In genomic region chr4:999863-1000425, GRCh38 we compare ENCODE assay signal across 16 cellular contexts. TPM values are rescaled to one million over a fixed set of nuclear protein-coding genes. Genes with fewer than 3 reads are reported as not detected.
DNase-seq lines count a peak whose midpoint lies in the region; ATAC-seq, FAIRE-seq and TF ChIP-seq lines count a peak whose summit lies in the region.
"Had no signal": no experiment of that assay in that cellular context is flagged by ENCODE, and none has a peak within 500 bp of the region (broad histone marks: within the 10 kb centered on the region; RNA-seq: fewer than 3 reads in every experiment).

No MANE protein-coding gene starts in this region.

- H3K36me3 ChIP-seq in left ventricle myocardium inferior, result no peaks in the 10 kb centered on the region
- no peaks in the 10 kb centered on the region for H3K36me3 ChIP-seq in DOHH2 (ENCODE audit: control insufficient read depth, low read length)
- H3K36me3 ChIP-seq in GM12878 (ENCODE audit: control insufficient read depth in 2 of 2, insufficient read depth in 2 of 2, low read length in 1 of 2), result no peaks in the 10 kb centered on the region
- H3K36me3 ChIP-seq: HAP-1 had no signal

- ATAC-seq in Right ventricle myocardium inferior, result no peak
- no peak for ATAC-seq in GM12878

- CTCF ChIA-PET in GM12878 (lab: Yijun Ruan, JAX), result no interaction called here

- H3K9ac ChIP-seq in GM12878 (ENCODE audit: control insufficient read depth, insufficient read depth, low read length), result no peak overlapping the region

- in situ Hi-C loops in GM12878 (cut with MboI), result no loop called here

- WGBS in GM12878 (ENCODE audit: insufficient coverage, insufficient replicate concordance, low lambda C conversion rate, missing lambda C conversion rate), result 12% methylated on average over 15 of the region's 19 CpGs

- POLR2A ChIA-PET in GM12878 (lab: Charles Lee), result no interaction called here

- H3K27me3 ChIP-seq in left ventricle myocardium inferior (ENCODE audit: low read depth), result peaks cover 89% of the 10 kb centered on the region
- H3K27me3 ChIP-seq in DOHH2 (ENCODE audit: control insufficient read depth, low read length), result peaks cover 37% of the 10 kb centered on the region
- H3K27me3 ChIP-seq in GM12878 (replicated peaks in 1 of 2; ENCODE audit: control insufficient read depth in 2 of 2, insufficient read depth in 2 of 2, low read length in 1 of 2), result peaks cover 2 to 3% of the 10 kb centered on the region in 2 experiments

- RAD21 ChIA-PET in GM12878 (lab: Charles Lee; ENCODE audit: unreplicated experiment), result no interaction called here

- SMC1A ChIA-PET in GM12878 (lab: Charles Lee; ENCODE audit: uncharacterized antibody, unreplicated experiment), result no interaction called here

- TF ChIP-seq CTCF in left ventricle myocardium inferior (IDR thresholded peaks at IDR 0.05; ENCODE audit: borderline replicate concordance), result no peak
- no peak for TF ChIP-seq CTCF in DOHH2 (IDR thresholded peaks at IDR 0.05; ENCODE audit: low read depth, low read length, poor library complexity, severe bottlenecking)
- TF ChIP-seq CTCF in GM12878 (IDR thresholded peaks at IDR 0.05 in 2 of 3, conservative IDR thresholded peaks at IDR 0.05 in 1 of 3; ENCODE audit: control insufficient read depth in 2 of 3, extremely low read depth in 1 of 3, insufficient read depth in 1 of 3, low read depth in 3 of 3, low read length in 3 of 3), result no peak

- H3K4me3 ChIP-seq in left ventricle myocardium inferior (no peak overlapping the region), DOHH2 (ENCODE audit: low read length) (peak overlapping the region; percentile 32), GM12878 (no peak overlapping the region)
- H3K4me3 ChIP-seq: HAP-1 had no signal

- no peaks in the 10 kb centered on the region for H3F3A ChIP-seq in DOHH2 (ENCODE audit: control insufficient read depth, insufficient read depth)

- H4K20me1 ChIP-seq in DOHH2 (ENCODE audit: control insufficient read depth, insufficient read depth, low read depth, low read length) (no peaks in the 10 kb centered on the region), GM12878 (ENCODE audit: control insufficient read depth, insufficient read depth) (no peaks in the 10 kb centered on the region)

- no peak overlapping the region for H3K27ac ChIP-seq in left ventricle myocardium inferior (replicated peaks)
- no peak overlapping the region for H3K27ac ChIP-seq in DOHH2 (ENCODE audit: low read depth, low read length)
- H3K27ac ChIP-seq in GM12878 (ENCODE audit: control insufficient read depth, insufficient read depth), result no peak overlapping the region
- H3K27ac ChIP-seq: 22Rv1 had no signal

- BruUV-seq in GM12878 (replicated peaks; lab: Mats Ljungman, UMichigan), result no TSS peak

- H3K9me2 ChIP-seq in DOHH2 (replicated peaks; ENCODE audit: control insufficient read depth, low read length), result no peaks in the 10 kb centered on the region

- no peak for FAIRE-seq in GM12878 (lab: Jason Lieb, UNC)
- FAIRE-seq: G401.6, GM12892, GM19239 had no signal

- no peak for TF ChIP-seq POLR2A in GM12878 (IDR thresholded peaks at IDR 0.05; ENCODE audit: low read depth, low read length)

- H3K4me2 ChIP-seq in DOHH2 (ENCODE audit: low read length) (peak overlapping the region; percentile 55), GM12878 (ENCODE audit: control insufficient read depth, insufficient read depth) (no peak overlapping the region)

- no peak overlapping the region for H2AFZ ChIP-seq in GM12878 (ENCODE audit: control insufficient read depth, low read depth, low read length)

- DNase-seq in Right ventricle myocardium inferior (ENCODE audit: missing footprints) (peak; percentile 14), left ventricle myocardium inferior (no peak), GM12878 (ENCODE audit: low read depth, low spot score) (no peak), dedifferentiated amniotic fluid mesenchymal stem cell (ENCODE audit: extremely low spot score) (no peak), cerebellar cortex (ENCODE audit: low spot score) (no peak)
- no peak for DNase-seq in activated CD8-positive, alpha-beta memory T cell treated with anti-CD3 and anti-CD28 coated beads, Interleukin-2, amount 50 U/mL, for 48 hours
- DNase-seq: Calu3; CD4-positive, alpha-beta T cell; DMS79; GOT3 had no signal

- H3K9me3 ChIP-seq in left ventricle myocardium inferior (replicated peaks) (no peaks in the 10 kb centered on the region), DOHH2 (ENCODE audit: control insufficient read depth, insufficient read depth, low read length) (no peaks in the 10 kb centered on the region), GM12878 (replicated peaks; ENCODE audit: control insufficient read depth, insufficient read depth, low read length) (no peaks in the 10 kb centered on the region; the same call in 2 of the 3 replicates)
- H3K9me3 ChIP-seq: HAP-1 had no signal

- intact Hi-C loops in Right ventricle myocardium inferior (cut with DNase I) (no loop called here), left ventricle myocardium inferior (cut with micrococcal nuclease) (no loop called here), GM12878 (cut with micrococcal nuclease; ENCODE audit: unreplicated experiment) (no loop called here)

- H3K79me2 ChIP-seq in DOHH2 (ENCODE audit: control insufficient read depth, low read length) (no peaks in the 10 kb centered on the region), GM12878 (ENCODE audit: control insufficient read depth, insufficient read depth, low read length) (no peaks in the 10 kb centered on the region)

- H3K4me1 ChIP-seq in left ventricle myocardium inferior (peaks cover 43% of the 10 kb centered on the region), DOHH2 (ENCODE audit: control insufficient read depth, low read length) (peaks cover 35% of the 10 kb centered on the region), GM12878 (ENCODE audit: control insufficient read depth, insufficient read depth, low read length) (no peaks in the 10 kb centered on the region)
- H3K4me1 ChIP-seq: HAP-1 had no signal

- TF ChIP-seq EP300 in GM12878 (IDR thresholded peaks at IDR 0.05; ENCODE audit: borderline replicate concordance in 1 of 2, control insufficient read depth in 1 of 2, low read depth in 2 of 2, low read length in 2 of 2), result no peak

- TF ChIP-seq RAD21 in GM12878 (IDR thresholded peaks at IDR 0.05; ENCODE audit: insufficient read depth, low read depth, low read length), result no peak

RNA-seq across cellular contexts. Expression of gene SLC26A1, which starts 6.7 kb away (rescaled TPM):
- total RNA-seq in Right ventricle myocardium inferior (not detected), left ventricle myocardium inferior (not detected), GM12878 (2014; rRNA removed) (0.28 TPM in 1 of 2 replicates, not detected in the other), GM12878 (2014; rRNA removed; fragmentation: Illumina TruSeq; extraction: Trizol) (not detected in 2 replicates), GM12878 (2021) (not detected in 2 replicates)
- total RNA-seq in GM12878 (2013; cell fraction: nucleolus; rRNA removed), result 0.23 and 0.32 TPM in 2 replicates
- not detected for polyA plus RNA-seq in GM12878 (2011; ENCODE audit: low read depth)
- polyA plus RNA-seq in GM12878 (2011; rRNA removed) (0.12 TPM in 1 of 2 replicates, not detected in the other), GM12878 (2014; fragmentation: Illumina TruSeq; extraction: Trizol) (not detected in 2 replicates), GM12878 (2014; fragmentation: Nextera tagmentation; extraction: Ambion mirVana) (under 1 TPM in 1 of 2 experiments, not detected in 1; 0.05 TPM), GM12878 (2014; rRNA removed) (not detected in 2 replicates), GM12878 (2016; fragmentation: Nextera tagmentation; extraction: Ambion mirVana) (under 1 TPM; 0.83 to 0.96 TPM)
- polyA plus RNA-seq in GM12878 (2011; cell fraction: cytosol; rRNA removed), result 0.07 TPM in 1 of 2 replicates, not detected in the other
- 0.22 TPM in 1 of 2 replicates, not detected in the other for polyA plus RNA-seq in GM12878 (2011; cell fraction: nucleus; rRNA removed)
- 0.42 and 0.72 TPM in 2 replicates for polyA plus RNA-seq in GM12878 (2012)
- polyA minus RNA-seq in GM12878 (2011; rRNA and poly(A)+ RNA removed), result not detected in 2 replicates
- not detected in 2 replicates for polyA minus RNA-seq in GM12878 (2011; cell fraction: cytosol; rRNA and poly(A)+ RNA removed)
- polyA minus RNA-seq in GM12878 (2011; cell fraction: nucleus; rRNA and poly(A)+ RNA removed), result not detected in 2 replicates
- total RNA-seq: CD4-positive, alpha-beta T cell had no signal

RNA-seq across cellular contexts. Expression of gene FGFRL1, which starts 11.5 kb away (rescaled TPM):
- total RNA-seq in Right ventricle myocardium inferior, result 21.0 TPM
- total RNA-seq in left ventricle myocardium inferior, result 22.4 TPM
- 16.3 and 17.5 TPM in 2 replicates for total RNA-seq in GM12878 (2013; cell fraction: nucleolus; rRNA removed)
- total RNA-seq in GM12878 (2014; rRNA removed), result 0.34 and 0.38 TPM in 2 replicates
- 0.14 and 0.22 TPM in 2 replicates for total RNA-seq in GM12878 (2014; rRNA removed; fragmentation: Illumina TruSeq; extraction: Trizol)
- total RNA-seq in GM12878 (2021), result 0.97 and 1.1 TPM in 2 replicates
- 2.1 TPM for polyA plus RNA-seq in GM12878 (2011; ENCODE audit: low read depth)
- polyA plus RNA-seq in GM12878 (2011; rRNA removed), result 0.72 and 1.5 TPM in 2 replicates
- 4.0 and 4.5 TPM in 2 replicates for polyA plus RNA-seq in GM12878 (2011; cell fraction: cytosol; rRNA removed)
- polyA plus RNA-seq in GM12878 (2011; cell fraction: nucleus; rRNA removed), result 8.3 and 14.1 TPM in 2 replicates
- 3.0 and 4.0 TPM in 2 replicates for polyA plus RNA-seq in GM12878 (2012)
- 0.05 and 0.24 TPM in 2 replicates for polyA plus RNA-seq in GM12878 (2014; fragmentation: Illumina TruSeq; extraction: Trizol)
- polyA plus RNA-seq in GM12878 (2014; fragmentation: Nextera tagmentation; extraction: Ambion mirVana), result under 1 TPM; 0.02 to 0.03 TPM
- polyA plus RNA-seq in GM12878 (2014; rRNA removed), result 0.51 and 0.55 TPM in 2 replicates
- not detected for polyA plus RNA-seq in GM12878 (2016; fragmentation: Nextera tagmentation; extraction: Ambion mirVana)
- polyA minus RNA-seq in GM12878 (2011; rRNA and poly(A)+ RNA removed), result 13.5 and 27.6 TPM in 2 replicates
- 2.0 and 2.1 TPM in 2 replicates for polyA minus RNA-seq in GM12878 (2011; cell fraction: cytosol; rRNA and poly(A)+ RNA removed)
- 4.0 and 8.0 TPM in 2 replicates for polyA minus RNA-seq in GM12878 (2011; cell fraction: nucleus; rRNA and poly(A)+ RNA removed)

RNA-seq across cellular contexts. Expression of gene IDUA, which starts 13.1 kb away (rescaled TPM):
- 8.6 TPM for total RNA-seq in Right ventricle myocardium inferior
- 9.0 TPM for total RNA-seq in left ventricle myocardium inferior
- 21.8 and 23.4 TPM in 2 replicates for total RNA-seq in GM12878 (2013; cell fraction: nucleolus; rRNA removed)
- 2.4 and 5.4 TPM in 2 replicates for total RNA-seq in GM12878 (2014; rRNA removed)
- total RNA-seq in GM12878 (2014; rRNA removed; fragmentation: Illumina TruSeq; extraction: Trizol), result 0.23 and 0.76 TPM in 2 replicates
- total RNA-seq in GM12878 (2021), result 5.7 and 7.6 TPM in 2 replicates
- 1.2 TPM for polyA plus RNA-seq in GM12878 (2011; ENCODE audit: low read depth)
- 0.37 and 1.2 TPM in 2 replicates for polyA plus RNA-seq in GM12878 (2011; rRNA removed)
- 0.69 and 1.7 TPM in 2 replicates for polyA plus RNA-seq in GM12878 (2011; cell fraction: cytosol; rRNA removed)
- polyA plus RNA-seq in GM12878 (2011; cell fraction: nucleus; rRNA removed), result 39.0 and 44.5 TPM in 2 replicates
- 4.6 and 5.6 TPM in 2 replicates for polyA plus RNA-seq in GM12878 (2012)
- polyA plus RNA-seq in GM12878 (2014; fragmentation: Illumina TruSeq; extraction: Trizol), result 0.24 TPM in 1 of 2 replicates, not detected in the other
- polyA plus RNA-seq in GM12878 (2014; fragmentation: Nextera tagmentation; extraction: Ambion mirVana), result under 1 TPM in 1 of 2 experiments, not detected in 1; 0.05 TPM
- 5.8 and 6.3 TPM in 2 replicates for polyA plus RNA-seq in GM12878 (2014; rRNA removed)
- 1 to 10 TPM; 1.4 TPM for polyA plus RNA-seq in GM12878 (2016; fragmentation: Nextera tagmentation; extraction: Ambion mirVana)
- polyA minus RNA-seq in GM12878 (2011; rRNA and poly(A)+ RNA removed), result 1.0 TPM in 1 of 2 replicates, not detected in the other
- polyA minus RNA-seq in GM12878 (2011; cell fraction: cytosol; rRNA and poly(A)+ RNA removed), result 1.8 and 4.0 TPM in 2 replicates
- 6.5 and 11.9 TPM in 2 replicates for polyA minus RNA-seq in GM12878 (2011; cell fraction: nucleus; rRNA and poly(A)+ RNA removed)

RNA-seq across cellular contexts. Expression of gene DGKQ, which starts 26.6 kb away (rescaled TPM):
- total RNA-seq in Right ventricle myocardium inferior (3.8 TPM), left ventricle myocardium inferior (3.5 TPM), GM12878 (2014; rRNA removed) (7.8 and 8.0 TPM in 2 replicates), GM12878 (2014; rRNA removed; fragmentation: Illumina TruSeq; extraction: Trizol) (1.7 and 1.8 TPM in 2 replicates), GM12878 (2021) (9.5 and 10.5 TPM in 2 replicates)
- 11.3 and 12.9 TPM in 2 replicates for total RNA-seq in GM12878 (2013; cell fraction: nucleolus; rRNA removed)
- 1.3 TPM for polyA plus RNA-seq in GM12878 (2011; ENCODE audit: low read depth)
- polyA plus RNA-seq in GM12878 (2011; rRNA removed) (1.1 and 2.8 TPM in 2 replicates), GM12878 (2014; fragmentation: Illumina TruSeq; extraction: Trizol) (0.49 and 0.79 TPM in 2 replicates), GM12878 (2014; fragmentation: Nextera tagmentation; extraction: Ambion mirVana) (under 1 TPM; 0.11 to 0.46 TPM), GM12878 (2014; rRNA removed) (8.1 and 8.5 TPM in 2 replicates), GM12878 (2016; fragmentation: Nextera tagmentation; extraction: Ambion mirVana) (1 to 10 TPM in 1 of 2 experiments, under 1 TPM in 1; 0.79 to 1.1 TPM)
- polyA plus RNA-seq in GM12878 (2011; cell fraction: cytosol; rRNA removed), result 3.6 and 6.1 TPM in 2 replicates
- polyA plus RNA-seq in GM12878 (2011; cell fraction: nucleus; rRNA removed), result 62.4 and 74.3 TPM in 2 replicates
- 4.3 and 4.8 TPM in 2 replicates for polyA plus RNA-seq in GM12878 (2012)
- 2.3 and 4.4 TPM in 2 replicates for polyA minus RNA-seq in GM12878 (2011; rRNA and poly(A)+ RNA removed)
- 1.5 and 2.3 TPM in 2 replicates for polyA minus RNA-seq in GM12878 (2011; cell fraction: cytosol; rRNA and poly(A)+ RNA removed)
- 6.8 and 10.8 TPM in 2 replicates for polyA minus RNA-seq in GM12878 (2011; cell fraction: nucleus; rRNA and poly(A)+ RNA removed)
